Comparison of ENCODE assay signal across 7 cellular contexts in the genomic region with DNA sequence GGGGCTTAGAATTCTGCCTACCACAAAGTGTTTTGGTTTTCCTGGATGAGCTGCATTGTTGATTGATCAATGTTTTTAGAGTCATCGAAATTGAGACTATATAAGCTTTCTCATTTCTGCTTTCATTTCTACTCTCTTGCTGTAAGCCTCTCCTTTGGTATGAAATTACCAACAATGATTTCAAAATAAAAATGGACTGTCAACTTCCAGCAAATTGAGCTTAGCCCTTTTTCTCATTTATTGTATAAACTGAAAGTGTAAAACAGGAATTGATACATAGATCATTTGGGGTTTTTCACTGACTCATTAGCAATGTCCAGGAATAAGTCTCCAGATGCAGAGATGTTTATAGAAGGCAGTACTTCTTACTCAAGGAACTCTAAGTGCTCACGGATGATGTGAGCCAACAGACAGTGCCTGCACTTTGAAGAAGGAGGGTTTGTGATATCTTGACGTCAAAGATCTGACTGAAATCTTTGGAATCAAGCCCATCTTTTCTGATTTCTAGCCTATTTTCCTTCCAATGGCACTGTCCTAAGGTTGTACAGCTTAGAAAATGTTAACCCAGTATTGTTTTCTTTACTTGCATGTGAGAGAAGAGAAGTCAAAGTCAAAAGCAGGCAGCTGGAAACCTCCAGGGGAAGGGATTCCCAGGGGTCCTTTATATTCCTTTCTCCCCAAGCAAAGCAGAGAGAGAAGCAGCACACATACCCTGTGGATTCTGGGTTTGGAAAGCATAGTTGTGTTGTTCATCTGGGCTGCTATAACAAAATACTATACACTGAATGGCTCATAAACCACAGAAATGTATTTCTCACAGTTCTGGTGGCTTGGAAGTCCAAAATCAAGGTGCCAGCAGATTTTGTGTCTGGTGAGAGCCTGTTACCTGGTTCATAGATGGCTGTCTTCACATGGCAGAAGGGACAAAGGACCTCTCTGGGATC. TPM values are rescaled to one million over a fixed set of nuclear protein-coding genes. Genes with fewer than 3 reads are reported as not detected.
DNase-seq lines count a peak whose midpoint lies in the region; ATAC-seq and TF ChIP-seq lines count a peak whose summit lies in the region.

No MANE protein-coding gene starts in this region.

- peak; percentile 71 for DNase-seq in adipocyte (ENCODE audit: low read depth)
- DNase-seq in sciatic nerve (ENCODE audit: low spot score) = no peak
- DNase-seq in hypothalamus (lab: John Stamatoyannopoulos, UW) = no peak
- DNase-seq in NCI-H146 treated with DMSO at 0.1 percent for 48 hours (lab: John Stamatoyannopoulos, UW; ENCODE audit: unreplicated experiment) = no peak
- no peak for DNase-seq in NK-92 treated with Interleukin-12 subunit alpha and Interleukin-12 subunit beta, amount 100 ng/mL, for 24 hours (lab: John Stamatoyannopoulos, UW)

- H3K4me3 ChIP-seq in adipocyte (ENCODE audit: low read length) = peak overlapping the region; percentile 61

- no peaks in the 10 kb centered on the region for H3K36me3 ChIP-seq in adipocyte (ENCODE audit: control insufficient read depth, insufficient read depth, low read length, severe bottlenecking)

- intact Hi-C loops in sciatic nerve (cut with DNase I) = no loop called here

- ATAC-seq in HG03039 (IDR thresholded peaks at IDR 0.05; ENCODE audit: unreplicated experiment) (peak; percentile 43), sciatic nerve (peak; percentile 71)

- peak overlapping the region; percentile 45 for H3K9ac ChIP-seq in adipocyte (ENCODE audit: low read length)

- H3K4me1 ChIP-seq in adipocyte (ENCODE audit: control insufficient read depth, insufficient read depth, low read length) = peaks cover 46% of the 10 kb centered on the region

- TF ChIP-seq POLR2A in GM19099 (IDR thresholded peaks at IDR 0.05; ENCODE audit: extremely low read depth, insufficient read length, low read depth) = peak; percentile 38

- no peaks in the 10 kb centered on the region for H3K9me3 ChIP-seq in adipocyte (ENCODE audit: control insufficient read depth, low read length)

- H3K27me3 ChIP-seq in adipocyte (replicated peaks; ENCODE audit: control insufficient read depth, insufficient read depth, low read length) = no peaks in the 10 kb centered on the region

RNA-seq across cellular contexts. Expression of a gene that starts 19.8 kb away (rescaled TPM):
- total RNA-seq in sciatic nerve = 84.3 TPM
